21 cellular contexts compared by ENCODE assay signal in genomic region chr19:7210359-7210758, GRCh38.
DNase-seq lines count a peak whose midpoint lies in the region; ATAC-seq and TF ChIP-seq lines count a peak whose summit lies in the region.
"Had no signal": no experiment of that assay in that cellular context is flagged by ENCODE, and none has a peak within 500 bp of the region (broad histone marks: within the 10 kb centered on the region; RNA-seq: fewer than 3 reads in every experiment).

No MANE protein-coding gene starts in this region.

- no peaks in the 10 kb centered on the region for H3K9me3 ChIP-seq in right atrium auricular region
- no peaks in the 10 kb centered on the region for H3K9me3 ChIP-seq in body of pancreas
- no peaks in the 10 kb centered on the region for H3K9me3 ChIP-seq in right lobe of liver
- H3K9me3 ChIP-seq in testis: no peaks in the 10 kb centered on the region
- H3K9me3 ChIP-seq: A549 had no signal

- no peak overlapping the region for H3K4me3 ChIP-seq in right atrium auricular region
- H3K4me3 ChIP-seq in body of pancreas: no peak overlapping the region
- H3K4me3 ChIP-seq in right lobe of liver: no peak overlapping the region
- no peak overlapping the region for H3K4me3 ChIP-seq in testis
- H3K4me3 ChIP-seq: A549, GM23338 had no signal

- DNase-seq in right atrium auricular region (ENCODE audit: low spot score): no peak
- no peak for DNase-seq in Right ventricle myocardium inferior (ENCODE audit: missing footprints)
- DNase-seq in body of pancreas: no peak
- DNase-seq in right lobe of liver: no peak
- no peak for DNase-seq in testis
- DNase-seq in NCI-H2227 treated with DMSO at 0.1 percent for 48 hours (lab: John Stamatoyannopoulos, UW): no peak
- no peak for DNase-seq in COR-L47 (lab: John Stamatoyannopoulos, UW)
- no peak for DNase-seq in AG08395 (ENCODE audit: low spot score)
- DNase-seq: 8988T; ACHN; CD4-positive, CD25-positive, alpha-beta regulatory T cell; CD8-positive, alpha-beta T cell; DMS 273 treated with DMSO at 0.1 percent for 48 hours; DMS79; EL; GDM1; H9 had no signal

- H3K27ac ChIP-seq in right atrium auricular region (peak overlapping the region; percentile 64 to 79), body of pancreas (peak overlapping the region; percentile 91 to 96 (median 94)), right lobe of liver (peak overlapping the region in 2 of 3 donors; percentile 76), testis (peak overlapping the region; percentile 45 to 79)
- H3K27ac ChIP-seq: A549, C4-2B had no signal

- TF ChIP-seq CTCF in right atrium auricular region (IDR thresholded peaks at IDR 0.05) (no peak), body of pancreas (IDR thresholded peaks at IDR 0.05) (no peak), right lobe of liver (IDR thresholded peaks at IDR 0.05) (no peak), testis (IDR thresholded peaks at IDR 0.05) (no peak)

- 79 to 81% methylated on average over 4 of the region's 4 CpGs for WGBS in body of pancreas, 2 donors
- 90% methylated on average over 3 of the region's 4 CpGs for WGBS in right lobe of liver (ENCODE audit: insufficient coverage, low coverage, low lambda C conversion rate, missing lambda C conversion rate)
- WGBS in testis, 2 donors: 77 to 93% methylated on average over 4 of the region's 4 CpGs

- H3K27me3 ChIP-seq in right atrium auricular region (no peaks in the 10 kb centered on the region), body of pancreas (no peaks in the 10 kb centered on the region), right lobe of liver (no peaks in the 10 kb centered on the region), testis (no peaks in the 10 kb centered on the region)

- peaks cover 0 to 64% of the 10 kb centered on the region in 2 donors for H3K4me1 ChIP-seq in right atrium auricular region
- H3K4me1 ChIP-seq in body of pancreas: peaks cover 100% of the 10 kb centered on the region
- H3K4me1 ChIP-seq in right lobe of liver: peaks cover 0 to 19% (median 9%) of the 10 kb centered on the region in 4 donors
- peaks cover 59% of the 10 kb centered on the region for H3K4me1 ChIP-seq in testis
- H3K4me1 ChIP-seq: A549 had no signal

- intact Hi-C loops in Right ventricle myocardium inferior (cut with DNase I): no loop called here
- intact Hi-C loops in body of pancreas (cut with DNase I): no loop called here
- intact Hi-C loops in right lobe of liver (cut with DNase I): no loop called here
- intact Hi-C loops in testis (cut with DNase I; ENCODE audit: low total_unique reads): no loop called here

- ATAC-seq in Right ventricle myocardium inferior (no peak), body of pancreas (no peak), right lobe of liver (no peak)
- ATAC-seq: A549; CD8-positive, alpha-beta T cell; GM23338; HCT116 had no signal

- TF ChIP-seq POLR2A in body of pancreas (IDR thresholded peaks at IDR 0.05): no peak
- no peak for TF ChIP-seq POLR2A in right lobe of liver (IDR thresholded peaks at IDR 0.05)
- no peak for TF ChIP-seq POLR2A in testis (IDR thresholded peaks at IDR 0.05)

- H3K36me3 ChIP-seq in right atrium auricular region (no peaks in the 10 kb centered on the region), body of pancreas (replicated peaks in 1 of 2; ENCODE audit: insufficient read depth in 1 of 2, low read depth in 2 of 2) (no peaks in the 10 kb centered on the region), right lobe of liver (no peaks in the 10 kb centered on the region), testis (ENCODE audit: low read depth, missing control alignments) (no peaks in the 10 kb centered on the region)
